16 cellular contexts compared by ENCODE assay signal in the genomic region with DNA sequence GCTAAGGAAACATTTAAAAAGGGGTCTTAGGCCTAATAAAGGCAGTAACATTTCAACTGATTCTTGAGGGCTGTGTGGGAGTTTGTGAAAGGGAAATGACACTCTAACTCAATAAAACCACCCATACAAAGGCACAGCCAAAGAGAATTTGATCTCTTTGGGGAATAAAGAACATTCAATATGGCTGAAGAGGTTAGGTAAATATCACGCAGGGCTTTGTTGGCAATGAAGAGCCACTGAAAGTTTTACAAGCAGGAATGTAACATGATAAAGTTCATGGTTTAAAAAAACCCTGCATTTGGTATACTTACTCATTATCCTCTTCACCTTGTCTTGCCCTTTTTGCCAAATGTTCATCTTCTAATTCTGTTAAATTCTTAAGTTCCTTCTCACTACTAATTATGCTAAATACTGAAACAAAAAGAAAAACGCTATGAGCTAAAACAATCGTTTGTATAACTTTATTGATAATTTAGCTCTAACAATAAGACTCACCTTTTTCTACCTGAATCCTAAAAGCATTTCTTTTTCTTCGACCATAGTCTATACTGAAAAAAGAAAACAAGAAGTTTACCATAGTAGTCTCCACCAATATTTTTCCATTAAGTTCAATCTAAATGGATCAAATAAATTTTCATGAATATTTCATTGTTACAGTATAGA. TPM values are rescaled to one million over a fixed set of nuclear protein-coding genes. Genes with fewer than 3 reads are reported as not detected.
DNase-seq lines count a peak whose midpoint lies in the region; ATAC-seq, FAIRE-seq and TF ChIP-seq lines count a peak whose summit lies in the region.
"Had no signal": no experiment of that assay in that cellular context is flagged by ENCODE, and none has a peak within 500 bp of the region (broad histone marks: within the 10 kb centered on the region; RNA-seq: fewer than 3 reads in every experiment).

No MANE protein-coding gene starts in this region.

- DNase-seq in D721Med (ENCODE audit: insufficient read length, low spot score), result no peak
- DNase-seq in NCI-H1092 (lab: John Stamatoyannopoulos, UW), result peak; percentile 63
- peak; percentile 83 for DNase-seq in NCI-H345 (lab: John Stamatoyannopoulos, UW)
- no peak for DNase-seq in colonic mucosa
- DNase-seq in gastrocnemius medialis, result no peak
- no peak for DNase-seq in HUDEP-2 (lab: John Stamatoyannopoulos, UW; ENCODE audit: unreplicated experiment in 76 of 76)
- DNase-seq: activated CD8-positive, alpha-beta memory T cell treated with anti-CD3 and anti-CD28 coated beads for 24 hours; lower lobe of right lung; natural killer cell; NCI-H446 treated with DMSO at 0.1 percent for 48 hours; Peyer's patch; stimulated activated CD4-positive, alpha-beta T cell treated with anti-CD3 and anti-CD28 coated beads, Interleukin-15, amount 100 ng/mL, for 24 hours; SW 1271 had no signal

- H3K9ac ChIP-seq in colonic mucosa (ENCODE audit: low read depth in 2 of 2, low read length in 2 of 2), result no peak overlapping the region

- intact Hi-C loops in colonic mucosa (cut with DNase I), result no loop called here
- intact Hi-C loops in gastrocnemius medialis (cut with DNase I; ENCODE audit: low total_unique reads), result no loop called here

- in situ Hi-C loops in gastrocnemius medialis (cut with MboI; ENCODE audit: low sequenced_read_pairs in 4 of 4), result no loop called here

- TF ChIP-seq POLR2A in gastrocnemius medialis (IDR thresholded peaks at IDR 0.05), result no peak

- H3K36me3 ChIP-seq in colonic mucosa (no peaks in the 10 kb centered on the region), gastrocnemius medialis (peaks cover 0 to 39% of the 10 kb centered on the region in 2 donors)

- H3K27me3 ChIP-seq in colonic mucosa (no peaks in the 10 kb centered on the region), gastrocnemius medialis (no peaks in the 10 kb centered on the region)
- H3K27me3 ChIP-seq: Peyer's patch had no signal

- H3K4me1 ChIP-seq in colonic mucosa (no peaks in the 10 kb centered on the region), gastrocnemius medialis (no peaks in the 10 kb centered on the region)
- H3K4me1 ChIP-seq: lower lobe of right lung, Peyer's patch had no signal

- H3K9me3 ChIP-seq in colonic mucosa (no peaks in the 10 kb centered on the region), gastrocnemius medialis (no peaks in the 10 kb centered on the region)
- H3K9me3 ChIP-seq: lower lobe of right lung, Peyer's patch had no signal

- peak overlapping the region; percentile 61 for H3K27ac ChIP-seq in colonic mucosa
- no peak overlapping the region for H3K27ac ChIP-seq in gastrocnemius medialis
- H3K27ac ChIP-seq: lower lobe of right lung, Peyer's patch had no signal

- FAIRE-seq in D721Med (lab: Jason Lieb, UNC), result peak; percentile 61
- FAIRE-seq: astrocyte had no signal

- TF ChIP-seq CTCF in D721Med (IDR thresholded peaks at IDR 0.05; ENCODE audit: insufficient read depth, missing control alignments), result no peak
- no peak for TF ChIP-seq CTCF in colonic mucosa (IDR thresholded peaks at IDR 0.05)
- no peak for TF ChIP-seq CTCF in gastrocnemius medialis (IDR thresholded peaks at IDR 0.05 in 4 of 5, conservative IDR thresholded peaks at IDR 0.05 in 1 of 5)

- ATAC-seq in gastrocnemius medialis (no peak), GM21529 (IDR thresholded peaks at IDR 0.05; ENCODE audit: unreplicated experiment) (no peak), HG03354 (IDR thresholded peaks at IDR 0.05; ENCODE audit: poor library complexity, severe bottlenecking, unreplicated experiment) (no peak)
- ATAC-seq: natural killer cell had no signal

- H3K4me3 ChIP-seq in colonic mucosa (no peak overlapping the region), gastrocnemius medialis (no peak overlapping the region)
- H3K4me3 ChIP-seq: lower lobe of right lung, Peyer's patch had no signal

RNA-seq across cellular contexts. Expression of gene NVL, which starts 12.5 kb away (rescaled TPM):
- total RNA-seq in colonic mucosa, result 10 to 100 TPM; 39.4 to 51.5 TPM
- 10 to 100 TPM in 1 of 4 donors, 1 to 10 TPM in 3; 6.5 to 32.5 (median 7.7) TPM for total RNA-seq in gastrocnemius medialis

RNA-seq across cellular contexts. Expression of gene CNIH4, which starts 39.2 kb away (rescaled TPM):
- 10 to 100 TPM; 53.0 to 80.6 TPM for total RNA-seq in colonic mucosa
- total RNA-seq in gastrocnemius medialis, result 10 to 100 TPM; 24.5 to 58.5 (median 39.1) TPM

Comparison
In these comparisons a context has a peak if more than half of its experiments do, and no peak if none do; other contexts are left out.
1. DNase-seq: peak in NCI-H1092 (single experiment) and NCI-H345 (single experiment); none in D721Med (single experiment), colonic mucosa (single experiment), gastrocnemius medialis (0 of 2) and HUDEP-2 (0 of 76).